ENCODE assay signal across 8 cellular contexts in genomic region chr4:47287735-47288134, GRCh38.
DNase-seq lines count a peak whose midpoint lies in the region; ATAC-seq and TF ChIP-seq lines count a peak whose summit lies in the region.

No MANE protein-coding gene starts in this region.

- no peaks in the 10 kb centered on the region for H3K9me3 Mint-ChIP-seq in activated T-cell treated with anti-CD3 and anti-CD28 coated beads, Interleukin-2, amount 50 U/mL, for 4 hours

- H3K4me3 Mint-ChIP-seq in activated T-cell treated with anti-CD3 and anti-CD28 coated beads, Interleukin-2, amount 50 U/mL, for 4 hours, result no peak overlapping the region

- H3K4me1 Mint-ChIP-seq in activated T-cell treated with anti-CD3 and anti-CD28 coated beads, Interleukin-2, amount 50 U/mL, for 4 hours (ENCODE audit: low read depth), result no peaks in the 10 kb centered on the region

- H3K36me3 Mint-ChIP-seq in activated T-cell treated with anti-CD3 and anti-CD28 coated beads, Interleukin-2, amount 50 U/mL, for 4 hours (ENCODE audit: insufficient read depth), result no peaks in the 10 kb centered on the region

- DNase-seq in HEK293T (ENCODE audit: extremely low spot score), result peak; percentile 5
- peak; percentile 27 for DNase-seq in NCI-H446 treated with DMSO at 0.1 percent for 48 hours (lab: John Stamatoyannopoulos, UW)
- peak; percentile 78 for DNase-seq in iris pigment epithelial cell (ENCODE audit: low read depth)
- DNase-seq in NCI-H146 (lab: John Stamatoyannopoulos, UW), result no peak
- DNase-seq in NCI-H1694 (lab: John Stamatoyannopoulos, UW), result no peak
- no peak for DNase-seq in activated T-cell treated with anti-CD3 and anti-CD28 coated beads, Interleukin-2, amount 50 U/mL, for 4 hours
- no peak for DNase-seq in CD1c-positive myeloid dendritic cell (ENCODE audit: extremely low spot score)

- CTCF ChIA-PET in HEK293T (lab: Yijun Ruan, JAX), result no interaction called here

- peaks cover 2% of the 10 kb centered on the region for H3K27me3 Mint-ChIP-seq in activated T-cell treated with anti-CD3 and anti-CD28 coated beads, Interleukin-2, amount 50 U/mL, for 4 hours (ENCODE audit: low read depth)

- POLR2A ChIA-PET in HEK293T (lab: Yijun Ruan, JAX), result no interaction called here

- peak; percentile 86 for ATAC-seq in GM18502 (IDR thresholded peaks at IDR 0.05; ENCODE audit: poor library complexity, unreplicated experiment)
- no peak for ATAC-seq in activated T-cell treated with anti-CD3 and anti-CD28 coated beads, Interleukin-2, amount 50 U/mL, for 4 hours

TF ChIP-seq in HEK293T, 16 proteins besides CTCF, POLR2A, EP300 and RAD21:
- TF ChIP-seq LEF1 (IDR thresholded peaks at IDR 0.05; ENCODE audit: borderline replicate concordance), result no peak
- TF ChIP-seq FOXA1 (IDR thresholded peaks at IDR 0.05), result no peak
- TF ChIP-seq TARDBP (IDR thresholded peaks at IDR 0.05), result no peak
- no peak for TF ChIP-seq ARNT (IDR thresholded peaks at IDR 0.05)

Comparison
In these comparisons a context has a peak if more than half of its experiments do, and no peak if none do; other contexts are left out.
1. DNase-seq: peak in HEK293T (single experiment), NCI-H446 treated with DMSO at 0.1 percent for 48 hours (single experiment) and iris pigment epithelial cell (single experiment); none in NCI-H146 (single experiment), NCI-H1694 (single experiment), activated T-cell treated with anti-CD3 and anti-CD28 coated beads, Interleukin-2, amount 50 U/mL, for 4 hours (single experiment) and CD1c-positive myeloid dendritic cell (single experiment).